Comparison of ENCODE assay signal across 10 cellular contexts in the genomic region with DNA sequence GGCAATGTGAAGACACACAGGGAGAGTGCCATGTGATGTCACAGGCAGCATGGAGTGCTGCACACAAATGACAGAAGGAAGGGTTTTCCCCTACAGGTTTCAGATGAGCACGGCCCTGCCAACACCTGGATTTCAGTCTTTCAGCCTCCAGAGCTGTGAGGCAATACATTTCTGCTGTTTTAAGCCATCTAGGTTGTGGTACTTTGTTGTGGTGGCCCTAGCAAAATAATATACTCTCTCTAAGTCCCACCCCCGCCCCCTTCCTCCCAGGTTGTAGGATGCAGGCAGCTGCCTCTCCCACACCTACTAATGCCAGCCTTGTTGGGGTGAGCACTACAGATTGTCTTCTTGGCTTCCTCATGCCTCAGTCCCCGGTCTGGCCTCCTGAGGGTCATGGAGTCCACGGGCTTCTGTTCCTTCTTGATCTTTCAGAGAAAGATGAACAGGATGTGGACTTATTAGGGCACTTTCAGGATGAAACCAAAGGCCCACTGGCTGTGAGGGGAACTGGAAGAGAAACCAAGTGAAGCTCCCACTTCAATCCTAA.
DNase-seq lines count a peak whose midpoint lies in the region; ATAC-seq and TF ChIP-seq lines count a peak whose summit lies in the region.
"Had no signal": no experiment of that assay in that cellular context is flagged by ENCODE, and none has a peak within 500 bp of the region (broad histone marks: within the 10 kb centered on the region; RNA-seq: fewer than 3 reads in every experiment).

No MANE protein-coding gene starts in this region.

- peak overlapping the region; percentile 31 for H3K27ac Mint-ChIP-seq in stimulated activated naive B cell treated with anti-CD40 and anti-IgM and Interleukin-4, amounts not matched to agents 10 μg/mL and 1 μg/mL and 100 μg/mL, for 72 hours
- no peak overlapping the region for H3K27ac Mint-ChIP-seq in endothelial cell (ENCODE audit: unreplicated experiment)

- no peak overlapping the region for H3K4me3 Mint-ChIP-seq in stimulated activated naive B cell treated with anti-CD40 and anti-IgM and Interleukin-4, amounts not matched to agents 10 μg/mL and 1 μg/mL and 100 μg/mL, for 72 hours
- no peak overlapping the region for H3K4me3 Mint-ChIP-seq in endothelial cell (ENCODE audit: unreplicated experiment)

- ATAC-seq in HG02678 (IDR thresholded peaks at IDR 0.05; ENCODE audit: unreplicated experiment) = peak; percentile 95
- peak; percentile 98 for ATAC-seq in stimulated activated naive B cell treated with anti-CD40 and anti-IgM and Interleukin-4, amounts not matched to agents 10 μg/mL and 1 μg/mL and 100 μg/mL, for 72 hours (replicated peaks)

- H3K27me3 ChIP-seq in KMS-11 (ENCODE audit: insufficient read depth, low read depth) = no peaks in the 10 kb centered on the region

- H3K4me1 Mint-ChIP-seq in stimulated activated naive B cell treated with anti-CD40 and anti-IgM and Interleukin-4, amounts not matched to agents 10 μg/mL and 1 μg/mL and 100 μg/mL, for 72 hours = peaks cover 8 to 14% of the 10 kb centered on the region in 2 donors
- H3K4me1 Mint-ChIP-seq in endothelial cell (ENCODE audit: unreplicated experiment) = peaks cover 24% of the 10 kb centered on the region

- peak overlapping the region; percentile 47 for H3K4me2 ChIP-seq in KMS-11

- no peaks in the 10 kb centered on the region for H3K36me3 Mint-ChIP-seq in stimulated activated naive B cell treated with anti-CD40 and anti-IgM and Interleukin-4, amounts not matched to agents 10 μg/mL and 1 μg/mL and 100 μg/mL, for 72 hours
- H3K36me3 Mint-ChIP-seq in endothelial cell (ENCODE audit: low read depth, unreplicated experiment) = peaks cover 8% of the 10 kb centered on the region

- H3K4me1 ChIP-seq in KMS-11 (ENCODE audit: low read depth, poor library complexity, severe bottlenecking) = peaks cover 24% of the 10 kb centered on the region

- no peaks in the 10 kb centered on the region for H4K20me1 ChIP-seq in KMS-11 (ENCODE audit: insufficient read depth)

- H2AFZ ChIP-seq in KMS-11 (ENCODE audit: low read depth) = no peak overlapping the region
- H2AFZ ChIP-seq: GM23248 had no signal

- H3K36me3 ChIP-seq in KMS-11 (ENCODE audit: insufficient read depth) = no peaks in the 10 kb centered on the region

- no peaks in the 10 kb centered on the region for H3K79me2 ChIP-seq in KMS-11 (ENCODE audit: insufficient read depth, low read depth)

- TF ChIP-seq CTCF in KMS-11 (conservative IDR thresholded peaks at IDR 0.05; ENCODE audit: low read depth, low read length) = no peak
- TF ChIP-seq CTCF in endothelial cell (IDR thresholded peaks at IDR 0.05; ENCODE audit: unreplicated experiment) = no peak

- H3K27ac ChIP-seq in KMS-11 = no peak overlapping the region; the same call in 1 of the 2 replicates
- H3K27ac ChIP-seq: GM23248 had no signal

- H3K9ac ChIP-seq in KMS-11 = no peak overlapping the region
- H3K9ac ChIP-seq: GM23248 had no signal

- peak; percentile 15 for DNase-seq in activated T-cell treated with anti-CD3 and anti-CD28 coated beads for 48 hours (ENCODE audit: low read depth)
- DNase-seq in activated T-cell treated with anti-CD3 and anti-CD28 coated beads for 4 hours = no peak
- peak; percentile 31 for DNase-seq in stimulated activated naive B cell treated with anti-CD40 and anti-IgM and Interleukin-4, amounts not matched to agents 10 μg/mL and 1 μg/mL and 100 μg/mL, for 72 hours
- DNase-seq in endothelial cell (ENCODE audit: low spot score) = no peak
- DNase-seq in DMS153 (lab: John Stamatoyannopoulos, UW) = no peak
- no peak for DNase-seq in SIG-M5 (lab: John Stamatoyannopoulos, UW)
- DNase-seq: dermis blood vessel endothelial cell, GM23248 had no signal

- H3K27me3 Mint-ChIP-seq in stimulated activated naive B cell treated with anti-CD40 and anti-IgM and Interleukin-4, amounts not matched to agents 10 μg/mL and 1 μg/mL and 100 μg/mL, for 72 hours = peaks cover 0 to 4% of the 10 kb centered on the region in 2 donors
- peaks cover 1% of the 10 kb centered on the region for H3K27me3 Mint-ChIP-seq in endothelial cell (ENCODE audit: unreplicated experiment)

- no peak overlapping the region for H3K4me3 ChIP-seq in KMS-11 (IDR thresholded peaks at IDR 0.05; ENCODE audit: insufficient read depth, low read depth, low read length)
- H3K4me3 ChIP-seq: GM23248 had no signal

- no peaks in the 10 kb centered on the region for H3K9me3 Mint-ChIP-seq in stimulated activated naive B cell treated with anti-CD40 and anti-IgM and Interleukin-4, amounts not matched to agents 10 μg/mL and 1 μg/mL and 100 μg/mL, for 72 hours
- H3K9me3 Mint-ChIP-seq in endothelial cell (ENCODE audit: unreplicated experiment) = no peaks in the 10 kb centered on the region

Comparison
In these comparisons a context has a peak if more than half of its experiments do, and no peak if none do; other contexts are left out.
1. DNase-seq: peak in activated T-cell treated with anti-CD3 and anti-CD28 coated beads for 48 hours (single experiment) and stimulated activated naive B cell treated with anti-CD40 and anti-IgM and Interleukin-4, amounts not matched to agents 10 μg/mL and 1 μg/mL and 100 μg/mL, for 72 hours (single experiment); none in activated T-cell treated with anti-CD3 and anti-CD28 coated beads for 4 hours (single experiment), endothelial cell (single experiment), DMS153 (single experiment) and SIG-M5 (single experiment).